8 cellular contexts compared by ENCODE assay signal in genomic region chr13:51452391-51453307, GRCh38. TPM values are rescaled to one million over a fixed set of nuclear protein-coding genes. Genes with fewer than 3 reads are reported as not detected.
DNase-seq lines count a peak whose midpoint lies in the region; ATAC-seq and TF ChIP-seq lines count a peak whose summit lies in the region.

Gene INTS6, minus strand, starts transcription at chr13:51453036. Its CDS starts 511 bp downstream, at chr13:51452525.

- peaks cover 59% of the 10 kb centered on the region for H3K4me1 Mint-ChIP-seq in activated naive CD4-positive, alpha-beta T cell treated with anti-CD3 and anti-CD28 coated beads, Interleukin-2, amount 50 U/mL, for 24 hours

- H3K9me3 ChIP-seq in suprapubic skin, result no peaks in the 10 kb centered on the region

- TF ChIP-seq CTCF in GM06990 (IDR thresholded peaks at IDR 0.05; ENCODE audit: insufficient read depth, low read length, poor library complexity, severe bottlenecking) (no peak), suprapubic skin (IDR thresholded peaks at IDR 0.05) (no peak)

- no peaks in the 10 kb centered on the region for H3K27me3 ChIP-seq in GM06990 (replicated peaks; ENCODE audit: control insufficient read depth, insufficient read depth, low read length)
- H3K27me3 ChIP-seq in suprapubic skin, result no peaks in the 10 kb centered on the region

- peak within 1 kb of the TSS; percentile 89 for H3K4me3 ChIP-seq in GM06990 (replicated peaks; ENCODE audit: low read depth, low read length)
- H3K4me3 ChIP-seq in suprapubic skin, result peak within 1 kb of the TSS; percentile 85

- no peaks in the 10 kb centered on the region for H3K27me3 Mint-ChIP-seq in activated naive CD4-positive, alpha-beta T cell treated with anti-CD3 and anti-CD28 coated beads, Interleukin-2, amount 50 U/mL, for 24 hours

- H3K4me1 ChIP-seq in suprapubic skin, result peaks cover 33% of the 10 kb centered on the region

- DNase-seq in GM06990 (ENCODE audit: extremely low read depth, insufficient read length) (peak; percentile 98), NCI-H1092 (lab: John Stamatoyannopoulos, UW) (peak; percentile 98), globus pallidus (ENCODE audit: low spot score) (peak; percentile 100), nucleus accumbens (lab: John Stamatoyannopoulos, UW) (peak; percentile 93 to 100 (median 100)), suprapubic skin (ENCODE audit: low spot score in 2 of 2) (peak; percentile 100)

- peaks cover 12% of the 10 kb centered on the region for H3K36me3 Mint-ChIP-seq in activated naive CD4-positive, alpha-beta T cell treated with anti-CD3 and anti-CD28 coated beads, Interleukin-2, amount 50 U/mL, for 24 hours

- peak; percentile 61 for ATAC-seq in HG02588 (IDR thresholded peaks at IDR 0.05; ENCODE audit: unreplicated experiment)
- peak; percentile 92 for ATAC-seq in SK-N-SH treated with all-trans-retinoic acid at 6 μM for 48 hours

- peak within 1 kb of the TSS; percentile 89 for H3K4me3 Mint-ChIP-seq in activated naive CD4-positive, alpha-beta T cell treated with anti-CD3 and anti-CD28 coated beads, Interleukin-2, amount 50 U/mL, for 24 hours

- no peaks in the 10 kb centered on the region for H3K9me3 Mint-ChIP-seq in activated naive CD4-positive, alpha-beta T cell treated with anti-CD3 and anti-CD28 coated beads, Interleukin-2, amount 50 U/mL, for 24 hours

- H3K27ac Mint-ChIP-seq in activated naive CD4-positive, alpha-beta T cell treated with anti-CD3 and anti-CD28 coated beads, Interleukin-2, amount 50 U/mL, for 24 hours, result peak within 1 kb of the TSS; percentile 97

- no peak for TF ChIP-seq EP300 in suprapubic skin (IDR thresholded peaks at IDR 0.05)

- 0% methylated on average over 44 of the region's 79 CpGs for WGBS in suprapubic skin

- peak; percentile 99 for TF ChIP-seq POLR2A in suprapubic skin (IDR thresholded peaks at IDR 0.05)

- H3K36me3 ChIP-seq in GM06990 (ENCODE audit: control insufficient read depth, insufficient read depth, low read length), result peaks cover 5% of the 10 kb centered on the region; the same call in 1 of the 2 replicates
- peaks cover 17% of the 10 kb centered on the region for H3K36me3 ChIP-seq in suprapubic skin

- peak within 1 kb of the TSS; percentile 98 for H3K27ac ChIP-seq in suprapubic skin

TF ChIP-seq in SK-N-SH treated with all-trans-retinoic acid at 6 μM for 48 hours, 23 proteins besides CTCF, POLR2A, EP300 and RAD21 (continues in another document):
- TF ChIP-seq ESRRG (CRISPR knock-in tag; IDR thresholded peaks at IDR 0.05), result 0 out of 2 replicates have a peak, but pooled peaks have one; percentile 31
- TF ChIP-seq TOX (CRISPR knock-in tag; IDR thresholded peaks at IDR 0.05; ENCODE audit: borderline replicate concordance), result no peak
- TF ChIP-seq ARNTL (CRISPR knock-in tag; IDR thresholded peaks at IDR 0.05; ENCODE audit: borderline replicate concordance, low read depth), result no peak
- no peak for TF ChIP-seq ZFP3 (CRISPR knock-in tag; IDR thresholded peaks at IDR 0.05)
- TF ChIP-seq OSR1 (CRISPR knock-in tag; IDR thresholded peaks at IDR 0.05), result no peak
- TF ChIP-seq ZNF565 (CRISPR knock-in tag; conservative IDR thresholded peaks at IDR 0.05; ENCODE audit: low read depth), result 0 out of 2 replicates have a peak, but pooled peaks have one; percentile 27
- TF ChIP-seq TCF4 (CRISPR knock-in tag; IDR thresholded peaks at IDR 0.05; ENCODE audit: borderline replicate concordance), result no peak
- no peak for TF ChIP-seq ZNF8 (CRISPR knock-in tag; IDR thresholded peaks at IDR 0.05)
- no peak for TF ChIP-seq ZNF70 (CRISPR knock-in tag; IDR thresholded peaks at IDR 0.05)
- TF ChIP-seq CSDC2 (CRISPR knock-in tag; IDR thresholded peaks at IDR 0.05), result no peak
- TF ChIP-seq, protein P1, sequence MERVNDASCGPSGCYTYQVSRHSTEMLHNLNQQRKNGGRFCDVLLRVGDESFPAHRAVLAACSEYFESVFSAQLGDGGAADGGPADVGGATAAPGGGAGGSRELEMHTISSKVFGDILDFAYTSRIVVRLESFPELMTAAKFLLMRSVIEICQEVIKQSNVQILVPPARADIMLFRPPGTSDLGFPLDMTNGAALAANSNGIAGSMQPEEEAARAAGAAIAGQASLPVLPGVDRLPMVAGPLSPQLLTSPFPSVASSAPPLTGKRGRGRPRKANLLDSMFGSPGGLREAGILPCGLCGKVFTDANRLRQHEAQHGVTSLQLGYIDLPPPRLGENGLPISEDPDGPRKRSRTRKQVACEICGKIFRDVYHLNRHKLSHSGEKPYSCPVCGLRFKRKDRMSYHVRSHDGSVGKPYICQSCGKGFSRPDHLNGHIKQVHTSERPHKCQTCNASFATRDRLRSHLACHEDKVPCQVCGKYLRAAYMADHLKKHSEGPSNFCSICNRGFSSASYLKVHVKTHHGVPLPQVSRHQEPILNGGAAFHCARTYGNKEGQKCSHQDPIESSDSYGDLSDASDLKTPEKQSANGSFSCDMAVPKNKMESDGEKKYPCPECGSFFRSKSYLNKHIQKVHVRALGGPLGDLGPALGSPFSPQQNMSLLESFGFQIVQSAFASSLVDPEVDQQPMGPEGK (CRISPR knock-in tag; IDR thresholded peaks at IDR 0.05; ENCODE audit: borderline replicate concordance), result peak; percentile 81
- TF ChIP-seq ISL1 (CRISPR knock-in tag; IDR thresholded peaks at IDR 0.05), result no peak
- TF ChIP-seq, protein P2, sequence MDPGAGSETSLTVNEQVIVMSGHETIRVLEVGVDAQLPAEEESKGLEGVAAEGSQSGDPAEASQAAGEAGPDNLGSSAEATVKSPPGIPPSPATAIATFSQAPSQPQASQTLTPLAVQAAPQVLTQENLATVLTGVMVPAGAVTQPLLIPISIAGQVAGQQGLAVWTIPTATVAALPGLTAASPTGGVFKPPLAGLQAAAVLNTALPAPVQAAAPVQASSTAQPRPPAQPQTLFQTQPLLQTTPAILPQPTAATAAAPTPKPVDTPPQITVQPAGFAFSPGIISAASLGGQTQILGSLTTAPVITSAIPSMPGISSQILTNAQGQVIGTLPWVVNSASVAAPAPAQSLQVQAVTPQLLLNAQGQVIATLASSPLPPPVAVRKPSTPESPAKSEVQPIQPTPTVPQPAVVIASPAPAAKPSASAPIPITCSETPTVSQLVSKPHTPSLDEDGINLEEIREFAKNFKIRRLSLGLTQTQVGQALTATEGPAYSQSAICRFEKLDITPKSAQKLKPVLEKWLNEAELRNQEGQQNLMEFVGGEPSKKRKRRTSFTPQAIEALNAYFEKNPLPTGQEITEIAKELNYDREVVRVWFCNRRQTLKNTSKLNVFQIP (CRISPR knock-in tag; IDR thresholded peaks at IDR 0.05; ENCODE audit: borderline replicate concordance, low read depth), result no peak
- no peak for TF ChIP-seq PPARA (CRISPR knock-in tag; IDR thresholded peaks at IDR 0.05; ENCODE audit: borderline replicate concordance)
- TF ChIP-seq, protein P3, sequence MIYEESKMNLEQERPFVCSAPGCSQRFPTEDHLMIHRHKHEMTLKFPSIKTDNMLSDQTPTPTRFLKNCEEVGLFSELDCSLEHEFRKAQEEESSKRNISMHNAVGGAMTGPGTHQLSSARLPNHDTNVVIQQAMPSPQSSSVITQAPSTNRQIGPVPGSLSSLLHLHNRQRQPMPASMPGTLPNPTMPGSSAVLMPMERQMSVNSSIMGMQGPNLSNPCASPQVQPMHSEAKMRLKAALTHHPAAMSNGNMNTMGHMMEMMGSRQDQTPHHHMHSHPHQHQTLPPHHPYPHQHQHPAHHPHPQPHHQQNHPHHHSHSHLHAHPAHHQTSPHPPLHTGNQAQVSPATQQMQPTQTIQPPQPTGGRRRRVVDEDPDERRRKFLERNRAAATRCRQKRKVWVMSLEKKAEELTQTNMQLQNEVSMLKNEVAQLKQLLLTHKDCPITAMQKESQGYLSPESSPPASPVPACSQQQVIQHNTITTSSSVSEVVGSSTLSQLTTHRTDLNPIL (CRISPR knock-in tag; IDR thresholded peaks at IDR 0.05; ENCODE audit: low read depth), result no peak
- no peak for TF ChIP-seq BACH2 (CRISPR knock-in tag; IDR thresholded peaks at IDR 0.05; ENCODE audit: borderline replicate concordance)
- TF ChIP-seq, protein P4, sequence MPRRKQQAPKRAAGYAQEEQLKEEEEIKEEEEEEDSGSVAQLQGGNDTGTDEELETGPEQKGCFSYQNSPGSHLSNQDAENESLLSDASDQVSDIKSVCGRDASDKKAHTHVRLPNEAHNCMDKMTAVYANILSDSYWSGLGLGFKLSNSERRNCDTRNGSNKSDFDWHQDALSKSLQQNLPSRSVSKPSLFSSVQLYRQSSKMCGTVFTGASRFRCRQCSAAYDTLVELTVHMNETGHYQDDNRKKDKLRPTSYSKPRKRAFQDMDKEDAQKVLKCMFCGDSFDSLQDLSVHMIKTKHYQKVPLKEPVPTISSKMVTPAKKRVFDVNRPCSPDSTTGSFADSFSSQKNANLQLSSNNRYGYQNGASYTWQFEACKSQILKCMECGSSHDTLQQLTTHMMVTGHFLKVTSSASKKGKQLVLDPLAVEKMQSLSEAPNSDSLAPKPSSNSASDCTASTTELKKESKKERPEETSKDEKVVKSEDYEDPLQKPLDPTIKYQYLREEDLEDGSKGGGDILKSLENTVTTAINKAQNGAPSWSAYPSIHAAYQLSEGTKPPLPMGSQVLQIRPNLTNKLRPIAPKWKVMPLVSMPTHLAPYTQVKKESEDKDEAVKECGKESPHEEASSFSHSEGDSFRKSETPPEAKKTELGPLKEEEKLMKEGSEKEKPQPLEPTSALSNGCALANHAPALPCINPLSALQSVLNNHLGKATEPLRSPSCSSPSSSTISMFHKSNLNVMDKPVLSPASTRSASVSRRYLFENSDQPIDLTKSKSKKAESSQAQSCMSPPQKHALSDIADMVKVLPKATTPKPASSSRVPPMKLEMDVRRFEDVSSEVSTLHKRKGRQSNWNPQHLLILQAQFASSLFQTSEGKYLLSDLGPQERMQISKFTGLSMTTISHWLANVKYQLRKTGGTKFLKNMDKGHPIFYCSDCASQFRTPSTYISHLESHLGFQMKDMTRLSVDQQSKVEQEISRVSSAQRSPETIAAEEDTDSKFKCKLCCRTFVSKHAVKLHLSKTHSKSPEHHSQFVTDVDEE (CRISPR knock-in tag; IDR thresholded peaks at IDR 0.05), result no peak
- no peak for TF ChIP-seq SNAI2 (CRISPR knock-in tag; IDR thresholded peaks at IDR 0.05)
- TF ChIP-seq ZFP30 (CRISPR knock-in tag; IDR thresholded peaks at IDR 0.05), result no peak
- TF ChIP-seq RARB (CRISPR knock-in tag; IDR thresholded peaks at IDR 0.05), result no peak
- no peak for TF ChIP-seq ZC3H10 (CRISPR knock-in tag; IDR thresholded peaks at IDR 0.05)
- no peak for TF ChIP-seq GLIS3 (CRISPR knock-in tag; IDR thresholded peaks at IDR 0.05)

RNA-seq across cellular contexts. Expression of gene INTS6, which starts in this region (rescaled TPM):
- 10 to 100 TPM; 30.7 to 48.5 (median 41.5) TPM for total RNA-seq in suprapubic skin

Comparison
In these comparisons a context has a peak if more than half of its experiments do, and no peak if none do; other contexts are left out.
1. Peak in every context shown above with its lines: DNase-seq, ATAC-seq, H3K4me3 ChIP-seq and H3K27ac ChIP-seq.